In genomic region chr14:22188346-22188745, GRCh38 we compare ENCODE assay signal across 27 cellular contexts.
DNase-seq lines count a peak whose midpoint lies in the region; ATAC-seq, FAIRE-seq and TF ChIP-seq lines count a peak whose summit lies in the region.
"Had no signal": no experiment of that assay in that cellular context is flagged by ENCODE, and none has a peak within 500 bp of the region (broad histone marks: within the 10 kb centered on the region; RNA-seq: fewer than 3 reads in every experiment).

No MANE protein-coding gene starts in this region.

- peak overlapping the region; percentile 84; the same call in 1 of the 2 replicates for H3K18ac ChIP-seq in IMR-90 (ENCODE audit: low read depth, low read length)

- ATAC-seq in HepG2, result no peak
- no peak for ATAC-seq in right lobe of liver
- no peak for ATAC-seq in IMR-90 (ENCODE audit: low read depth)
- no peak for ATAC-seq in SK-N-SH treated with all-trans-retinoic acid at 6 μM for 48 hours
- ATAC-seq: GM12878 had no signal

- H2AFZ ChIP-seq in HepG2 (ENCODE audit: low read length) (no peak overlapping the region), IMR-90 (replicated peaks; ENCODE audit: low read length, poor library complexity) (no peak overlapping the region)

- no peak overlapping the region for H3K27ac ChIP-seq in HepG2 (ENCODE audit: extremely low read length, insufficient read depth, low read length)
- no peak overlapping the region for H3K27ac ChIP-seq in right lobe of liver
- H3K27ac ChIP-seq in IMR-90 (ENCODE audit: insufficient read depth, low read length), result no peak overlapping the region
- H3K27ac ChIP-seq: 22Rv1, BLaER1 had no signal

- FAIRE-seq in HepG2 (lab: Jason Lieb, UNC), result no peak
- FAIRE-seq: A204.1, GM12878, GM12892, GM19239 had no signal

- H4K8ac ChIP-seq in IMR-90 (ENCODE audit: low read depth in 2 of 2, low read length in 2 of 2), result peak overlapping the region in 1 of 2 experiments; percentile 67; a peak in 2 of 4 replicates

- no peak overlapping the region for H3K14ac ChIP-seq in IMR-90 (replicated peaks; ENCODE audit: low read depth, low read length)

- no peak for TF ChIP-seq RAD21 in HepG2 (CRISPR knock-in tag; IDR thresholded peaks at IDR 0.05)
- TF ChIP-seq RAD21 in IMR-90 (IDR thresholded peaks at IDR 0.05; ENCODE audit: low read length), result no peak

- CTCF ChIA-PET in HepG2 (lab: Yijun Ruan, JAX; ENCODE audit: low intra/inter-chr PET ratio, low total read pairs), result no interaction called here
- CTCF ChIA-PET in IMR-90 (lab: Yijun Ruan, JAX), result no interaction called here
- CTCF ChIA-PET in activated CD4-positive, alpha-beta memory T cell treated with anti-CD3 and anti-CD28 coated beads for 36 hours (lab: Charles Lee), result no interaction called here

- in situ Hi-C loops in HepG2 (cut with HindIII; ENCODE audit: extremely low pct_ligation_motif_present, low pct_unique_long_range_greater_than_20kb), result no loop called here
- in situ Hi-C loops in IMR-90 (cut with MboI; ENCODE audit: low sequenced_read_pairs), result no loop called here

- peaks cover 2% of the 10 kb centered on the region for H3K4me1 Mint-ChIP-seq in activated CD4-positive, alpha-beta memory T cell treated with anti-CD3 and anti-CD28 coated beads for 36 hours (ENCODE audit: low read depth)
- H3K4me1 Mint-ChIP-seq: CD4-positive, alpha-beta memory T cell; CD4-positive, CD25-positive, alpha-beta regulatory T cell; CD8-positive, alpha-beta memory T cell had no signal

- H3K4me3 ChIP-seq in HepG2 (replicated peaks in 1 of 3; ENCODE audit: insufficient read depth in 1 of 3, low read depth in 2 of 3, low read length in 3 of 3) (no peak overlapping the region), right lobe of liver (no peak overlapping the region), IMR-90 (ENCODE audit: insufficient read depth, low read depth, low read length) (no peak overlapping the region), fibroblast of mammary gland (ENCODE audit: control insufficient read depth, low read depth, low read length) (no peak overlapping the region)
- H3K4me3 ChIP-seq: BLaER1, GM12878 had no signal

- peak overlapping the region; percentile 94; the same call in 2 of the 3 replicates for H2BK15ac ChIP-seq in IMR-90 (ENCODE audit: low read depth, low read length)

- H3K27me3 ChIP-seq in HepG2 (ENCODE audit: control insufficient read depth in 1 of 2, insufficient read depth in 2 of 2, low read length in 2 of 2), result no peaks in the 10 kb centered on the region
- no peaks in the 10 kb centered on the region for H3K27me3 ChIP-seq in right lobe of liver
- H3K27me3 ChIP-seq in IMR-90 (ENCODE audit: control insufficient read depth, insufficient read depth, low read length), result no peaks in the 10 kb centered on the region
- H3K27me3 ChIP-seq: BE2C, BLaER1 had no signal

- TF ChIP-seq CTCF in HepG2 (CRISPR knock-in tag; IDR thresholded peaks at IDR 0.05) (no peak), right lobe of liver (IDR thresholded peaks at IDR 0.05) (no peak), IMR-90 (conservative IDR thresholded peaks at IDR 0.05; ENCODE audit: low read depth, low read length) (no peak), fibroblast of mammary gland (conservative IDR thresholded peaks at IDR 0.05; ENCODE audit: control insufficient read depth, insufficient read depth, low read depth, low read length) (no peak)

- peak overlapping the region; percentile 72; the same call in 1 of the 2 replicates for H2BK120ac ChIP-seq in IMR-90 (ENCODE audit: low read depth, low read length)

- TF ChIP-seq EP300 in HepG2 (IDR thresholded peaks at IDR 0.05; ENCODE audit: low read depth in 2 of 2, low read length in 2 of 2), result no peak
- no peak for TF ChIP-seq EP300 in HepG2 (CRISPR knock-in tag; IDR thresholded peaks at IDR 0.05; ENCODE audit: borderline replicate concordance)

- H2BK5ac ChIP-seq in IMR-90 (ENCODE audit: low read depth, low read length, poor library complexity, severe bottlenecking), result peak overlapping the region; percentile 75

- no peak overlapping the region for H3K56ac ChIP-seq in IMR-90 (ENCODE audit: extremely low read depth, insufficient read depth, low read length)

- no TSS peak for BruUV-seq in HepG2 (replicated peaks; lab: Mats Ljungman, UMichigan)
- no TSS peak for BruUV-seq in IMR-90 (replicated peaks; lab: Mats Ljungman, UMichigan)

- H3K36me3 ChIP-seq in HepG2 (replicated peaks in 1 of 2; ENCODE audit: control insufficient read depth in 1 of 2, insufficient read depth in 2 of 2, low read length in 2 of 2) (no peaks in the 10 kb centered on the region), right lobe of liver (no peaks in the 10 kb centered on the region), IMR-90 (ENCODE audit: control insufficient read depth, insufficient read depth, low read length) (no peaks in the 10 kb centered on the region)
- H3K36me3 ChIP-seq: BE2C, BLaER1 had no signal

- intact Hi-C loops in HepG2 (cut with micrococcal nuclease; ENCODE audit: unreplicated experiment) (no loop called here), right lobe of liver (cut with DNase I) (no loop called here), IMR-90 (cut with micrococcal nuclease) (no loop called here)
- intact Hi-C loops in activated CD4-positive, alpha-beta memory T cell treated with anti-CD3 and anti-CD28 coated beads for 36 hours (cut with micrococcal nuclease), result no loop called here

- WGBS in HepG2 (ENCODE audit: low lambda C conversion rate), result 2% methylated on average over 4 of the region's 4 CpGs
- 63% methylated on average over 4 of the region's 4 CpGs for WGBS in right lobe of liver (ENCODE audit: insufficient coverage, low coverage, low lambda C conversion rate, missing lambda C conversion rate)
- WGBS in IMR-90 (ENCODE audit: extremely low coverage in 2 of 2, insufficient read length in 1 of 2), 2 experiments, result 100% methylated on average over 1 of the region's 4 CpGs; no CpG with 5 or more reads in 1 of the 2 experiments

- H2AK5ac ChIP-seq in IMR-90 (ENCODE audit: low read depth, low read length), result no peak overlapping the region

- no peak overlapping the region for H2AK9ac ChIP-seq in IMR-90 (replicated peaks; ENCODE audit: low read depth, low read length, poor library complexity)

- no peak overlapping the region for H3K4me3 Mint-ChIP-seq in activated CD4-positive, alpha-beta memory T cell treated with anti-CD3 and anti-CD28 coated beads for 36 hours
- H3K4me3 Mint-ChIP-seq: CD14-positive monocyte; CD4-positive, alpha-beta memory T cell; CD4-positive, CD25-positive, alpha-beta regulatory T cell; CD8-positive, alpha-beta memory T cell had no signal

- no peak overlapping the region for H3K27ac Mint-ChIP-seq in activated CD4-positive, alpha-beta memory T cell treated with anti-CD3 and anti-CD28 coated beads for 36 hours
- H3K27ac Mint-ChIP-seq: CD14-positive monocyte; CD4-positive, alpha-beta memory T cell; CD4-positive, CD25-positive, alpha-beta regulatory T cell; CD8-positive, alpha-beta memory T cell had no signal

- H3K4me2 ChIP-seq in HepG2 (ENCODE audit: low read depth, low read length) (no peak overlapping the region), IMR-90 (ENCODE audit: low read depth, low read length) (no peak overlapping the region)
- H3K4me2 ChIP-seq: BLaER1 had no signal

- no peak overlapping the region for H3K9ac ChIP-seq in HepG2 (ENCODE audit: insufficient read depth, low read depth, low read length)
- H3K9ac ChIP-seq in IMR-90 (ENCODE audit: low read depth, low read length), result no peak overlapping the region
- H3K9ac ChIP-seq: BLaER1 had no signal

- POLR2A ChIA-PET in HepG2 (lab: Yijun Ruan, JAX) (no interaction called here), IMR-90 (lab: Charles Lee; ENCODE audit: unreplicated experiment) (no interaction called here)
- POLR2A ChIA-PET in activated CD4-positive, alpha-beta memory T cell treated with anti-CD3 and anti-CD28 coated beads for 36 hours (lab: Charles Lee), result no interaction called here

- TF ChIP-seq POLR2A in HepG2 (IDR thresholded peaks at IDR 0.05; ENCODE audit: insufficient read depth in 1 of 2, low read depth in 2 of 2, low read length in 2 of 2), result no peak
- TF ChIP-seq POLR2A in right lobe of liver (IDR thresholded peaks at IDR 0.05), result no peak
- TF ChIP-seq POLR2A in IMR-90 (IDR thresholded peaks at IDR 0.05; ENCODE audit: low read depth, low read length), result no peak

- H4K20me1 ChIP-seq in HepG2 (ENCODE audit: insufficient read depth, low read length) (no peaks in the 10 kb centered on the region), IMR-90 (ENCODE audit: insufficient read depth, low read length) (no peaks in the 10 kb centered on the region)
- H4K20me1 ChIP-seq: BLaER1 had no signal

- no peaks in the 10 kb centered on the region for H3K79me1 ChIP-seq in IMR-90 (ENCODE audit: low read depth in 1 of 2, low read length in 2 of 2)

- H4K91ac ChIP-seq in IMR-90 (ENCODE audit: insufficient read depth, low read depth, low read length), result no peak overlapping the region

- H2BK20ac ChIP-seq in IMR-90 (ENCODE audit: low read depth, low read length), result peak overlapping the region; percentile 73; the same call in 1 of the 2 replicates

- H3K9me1 ChIP-seq in IMR-90 (ENCODE audit: insufficient read depth, low read length), result peaks cover 7% of the 10 kb centered on the region

- no peak overlapping the region for H4K5ac ChIP-seq in IMR-90 (ENCODE audit: low read depth, low read length)

- dilution Hi-C loops in IMR-90 (cut with HindIII; ENCODE audit: low sequenced_read_pairs, unreplicated experiment), result no loop called here

- no peaks in the 10 kb centered on the region for H3K79me2 ChIP-seq in HepG2 (ENCODE audit: insufficient read depth, low read length)

- H3K36me3 Mint-ChIP-seq in activated CD4-positive, alpha-beta memory T cell treated with anti-CD3 and anti-CD28 coated beads for 36 hours, result no peaks in the 10 kb centered on the region
- H3K36me3 Mint-ChIP-seq: CD14-positive monocyte; CD4-positive, alpha-beta memory T cell; CD4-positive, CD25-positive, alpha-beta regulatory T cell; CD8-positive, alpha-beta memory T cell had no signal

- no peaks in the 10 kb centered on the region for H3K9me3 Mint-ChIP-seq in activated CD4-positive, alpha-beta memory T cell treated with anti-CD3 and anti-CD28 coated beads for 36 hours
- H3K9me3 Mint-ChIP-seq: CD14-positive monocyte; CD4-positive, alpha-beta memory T cell; CD4-positive, CD25-positive, alpha-beta regulatory T cell; CD8-positive, alpha-beta memory T cell had no signal

- peak overlapping the region; percentile 7; the same call in 1 of the 2 replicates for H3K23ac ChIP-seq in IMR-90 (ENCODE audit: low read depth, low read length)

- no peaks in the 10 kb centered on the region for H3K27me3 Mint-ChIP-seq in activated CD4-positive, alpha-beta memory T cell treated with anti-CD3 and anti-CD28 coated beads for 36 hours
- H3K27me3 Mint-ChIP-seq: CD4-positive, alpha-beta memory T cell; CD4-positive, CD25-positive, alpha-beta regulatory T cell; CD8-positive, alpha-beta memory T cell had no signal

- H3K4ac ChIP-seq in IMR-90 (ENCODE audit: low read depth, low read length), result peak overlapping the region; percentile 59; the same call in 1 of the 2 replicates

- peaks cover 9% of the 10 kb centered on the region; the same call in 1 of the 2 replicates for H3K4me1 ChIP-seq in HepG2 (ENCODE audit: insufficient read depth, low read length)
- H3K4me1 ChIP-seq in right lobe of liver, result no peaks in the 10 kb centered on the region
- H3K4me1 ChIP-seq in IMR-90 (ENCODE audit: control insufficient read depth, insufficient read depth, low read length), result peaks cover 13% of the 10 kb centered on the region
- H3K4me1 ChIP-seq: BE2C, BLaER1 had no signal

- no peaks in the 10 kb centered on the region for H3K9me3 ChIP-seq in HepG2 (ENCODE audit: low read length)
- H3K9me3 ChIP-seq in right lobe of liver, result no peaks in the 10 kb centered on the region
- H3K9me3 ChIP-seq in IMR-90 (ENCODE audit: control insufficient read depth, insufficient read depth, low read length), result no peaks in the 10 kb centered on the region
- H3K9me3 ChIP-seq: BE2C, BLaER1 had no signal

- no peak for DNase-seq in HepG2 (ENCODE audit: low spot score)
- DNase-seq in right lobe of liver, result no peak
- peak; percentile 3 for DNase-seq in ELR (ENCODE audit: low read depth)
- DNase-seq in IMR-90, result peak; percentile 85
- peak; percentile 74 for DNase-seq in fibroblast of mammary gland (ENCODE audit: low read depth)
- DNase-seq in 8988T, result no peak
- no peak for DNase-seq in activated CD4-positive, alpha-beta memory T cell treated with anti-CD3 and anti-CD28 coated beads for 36 hours
- DNase-seq: ACHN; BE2C; C1 segment of cervical spinal cord; CD4-positive, alpha-beta memory T cell; CD4-positive, CD25-positive, alpha-beta regulatory T cell; CD8-positive, alpha-beta memory T cell; COR-L47; DMS 273 treated with DMSO at 0.1 percent for 48 hours; DMS153; DMS53; DMS79 treated with DMSO at 0.1 percent for 48 hours; GDM1 had no signal

Comparison
In these comparisons a context has a peak if more than half of its experiments do, and no peak if none do; other contexts are left out.
1. DNase-seq: peak in ELR (single experiment), IMR-90 (single experiment) and fibroblast of mammary gland (single experiment); none in HepG2 (single experiment), right lobe of liver (0 of 3), 8988T (single experiment) and activated CD4-positive, alpha-beta memory T cell treated with anti-CD3 and anti-CD28 coated beads for 36 hours (single experiment).